35 cellular contexts compared by ENCODE assay signal in genomic region chr1:51961231-51961630, GRCh38.
"Had no signal": no experiment of that assay in that cellular context is flagged by ENCODE, and none has a peak within 500 bp of the region (broad histone marks: within the 10 kb centered on the region; RNA-seq: fewer than 3 reads in every experiment).

No MANE protein-coding gene starts in this region.

- H3K4me3 Mint-ChIP-seq: activated CD4-positive, alpha-beta T cell treated with anti-CD3 and anti-CD28 coated beads for 36 hours; activated CD4-positive, alpha-beta T cell treated with anti-CD3 and anti-CD28 coated beads, Interleukin-2, amount 10 ng/mL, durations not matched to agents 7 days and 5 days; activated CD8-positive, alpha-beta T cell treated with anti-CD3 and anti-CD28 coated beads, Interleukin-2, amount 10 ng/mL, durations not matched to agents 7 days and 5 days; activated naive CD4-positive, alpha-beta T cell treated with anti-CD3 and anti-CD28 coated beads for 36 hours; activated T-cell treated with anti-CD3 and anti-CD28 coated beads, Interleukin-2, amount 50 U/mL, for 4 hours; activated T-helper 1 cell treated with anti-CD3 and anti-CD28 coated beads, Interleukin-12 subunit alpha, Interleukin-12 subunit beta, Interleukin-2, Interleukin-4 antibody, amounts not matched to agents 30 ng/mL and 10 ng/mL and 1 ng/mL, durations not matched to agents 14 hours and 24 hours and 36 hours; T-helper 1 cell treated with Interleukin-12 subunit alpha and Interleukin-12 subunit beta and Interleukin-4 antibody, amounts not matched to agents 30 μg/mL and 1 μg/mL, for 36 hours; T-helper 2 cell treated with Interferon-gamma antibody and Interleukin-4, amounts not matched to agents 5 μg/mL and 100 μg/mL, for 36 hours; WTC11 had no signal

- H3K4me1 ChIP-seq: adrenal gland, body of pancreas, Peyer's patch had no signal

- H3K36me3 Mint-ChIP-seq: activated naive CD4-positive, alpha-beta T cell treated with anti-CD3 and anti-CD28 coated beads, Interleukin-2, amount 50 U/mL, for 72 hours had no signal

- H3K4me2 ChIP-seq: SK-N-SH had no signal

- H3K27me3 Mint-ChIP-seq: activated CD4-positive, alpha-beta T cell treated with anti-CD3 and anti-CD28 coated beads, Interleukin-2, amount 10 ng/mL, durations not matched to agents 7 days and 5 days had no signal

- H3K9me3 Mint-ChIP-seq: activated CD4-positive, alpha-beta T cell treated with anti-CD3 and anti-CD28 coated beads, Interleukin-2, amount 10 ng/mL, durations not matched to agents 7 days and 5 days; activated naive CD4-positive, alpha-beta T cell treated with anti-CD3 and anti-CD28 coated beads for 36 hours; activated naive CD4-positive, alpha-beta T cell treated with anti-CD3 and anti-CD28 coated beads, Interleukin-2, amount 50 U/mL, for 72 hours; activated T-cell treated with anti-CD3 and anti-CD28 coated beads, Interleukin-2, amount 50 U/mL, for 4 hours; activated T-helper 1 cell treated with anti-CD3 and anti-CD28 coated beads, Interleukin-12 subunit alpha, Interleukin-12 subunit beta, Interleukin-2, Interleukin-4 antibody, amounts not matched to agents 30 ng/mL and 10 ng/mL and 1 ng/mL, durations not matched to agents 14 hours and 24 hours and 36 hours; T-helper 1 cell treated with Interleukin-12 subunit alpha and Interleukin-12 subunit beta and Interleukin-4 antibody, amounts not matched to agents 30 μg/mL and 1 μg/mL, for 36 hours; T-helper 2 cell treated with Interferon-gamma antibody and Interleukin-4, amounts not matched to agents 5 μg/mL and 100 μg/mL, for 36 hours; WTC11 had no signal

- DNase-seq: activated CD4-positive, alpha-beta T cell treated with anti-CD3 and anti-CD28 coated beads for 36 hours; activated CD4-positive, alpha-beta T cell treated with anti-CD3 and anti-CD28 coated beads, Interleukin-2, amount 10 ng/mL, durations not matched to agents 7 days and 5 days; activated CD4-positive, alpha-beta T cell treated with anti-CD3 and anti-CD28 coated beads, Interleukin-2, amount 50 U/mL, for 48 hours; activated CD8-positive, alpha-beta T cell treated with anti-CD3 and anti-CD28 coated beads, Interleukin-2, amount 10 ng/mL, durations not matched to agents 7 days and 5 days; activated gamma-delta T cell treated with Interleukin-2 at 50 U/mL for 16 hours; activated naive CD4-positive, alpha-beta T cell treated with anti-CD3 and anti-CD28 coated beads for 36 hours; activated T-cell treated with anti-CD3 and anti-CD28 coated beads for 4 hours; activated T-cell treated with anti-CD3 and anti-CD28 coated beads, Interleukin-2, amount 50 U/mL, for 4 hours; adrenal gland; body of pancreas; caudate nucleus; cerebellar nuclear complex; NCI-H1092 treated with DMSO at 0.1 percent for 48 hours; NCI-H1417 treated with DMSO at 0.1 percent for 48 hours; NCI-H187 treated with DMSO at 0.1 percent for 48 hours; NCI-H2081; NCI-H2171 treated with DMSO at 0.1 percent for 48 hours; NCI-H226; NCI-H446 treated with DMSO at 0.1 percent for 48 hours; NCI-H524 treated with DMSO at 0.1 percent for 48 hours; PC-3; Peyer's patch; RPMI8226; SHP77 treated with DMSO at 0.1 percent for 48 hours; SK-N-SH had no signal

- H3K27ac ChIP-seq: adrenal gland, body of pancreas, Peyer's patch, SJSA1 had no signal

- H3K27ac Mint-ChIP-seq: activated CD4-positive, alpha-beta T cell treated with anti-CD3 and anti-CD28 coated beads for 36 hours; activated CD4-positive, alpha-beta T cell treated with anti-CD3 and anti-CD28 coated beads, Interleukin-2, amount 10 ng/mL, durations not matched to agents 7 days and 5 days; activated CD8-positive, alpha-beta T cell treated with anti-CD3 and anti-CD28 coated beads, Interleukin-2, amount 10 ng/mL, durations not matched to agents 7 days and 5 days; activated naive CD4-positive, alpha-beta T cell treated with anti-CD3 and anti-CD28 coated beads for 36 hours; activated naive CD4-positive, alpha-beta T cell treated with anti-CD3 and anti-CD28 coated beads, Interleukin-2, amount 50 U/mL, for 72 hours; activated T-helper 1 cell treated with anti-CD3 and anti-CD28 coated beads, Interleukin-12 subunit alpha, Interleukin-12 subunit beta, Interleukin-2, Interleukin-4 antibody, amounts not matched to agents 30 ng/mL and 10 ng/mL and 1 ng/mL, durations not matched to agents 14 hours and 24 hours and 36 hours; T-helper 1 cell treated with Interleukin-12 subunit alpha and Interleukin-12 subunit beta and Interleukin-4 antibody, amounts not matched to agents 30 μg/mL and 1 μg/mL, for 36 hours; T-helper 2 cell treated with Interferon-gamma antibody and Interleukin-4, amounts not matched to agents 5 μg/mL and 100 μg/mL, for 36 hours had no signal

- ATAC-seq: activated CD4-positive, alpha-beta T cell treated with anti-CD3 and anti-CD28 coated beads for 36 hours; activated CD4-positive, CD25-positive, alpha-beta regulatory T cell treated with anti-CD3 and anti-CD28 coated beads, Interleukin-2, amount 50 U/mL, for 24 hours; activated CD8-positive, alpha-beta T cell treated with anti-CD3 and anti-CD28 coated beads, Interleukin-2, amount 10 ng/mL, durations not matched to agents 7 days and 5 days; activated naive CD4-positive, alpha-beta T cell treated with anti-CD3 and anti-CD28 coated beads, Interleukin-2, amount 50 U/mL, for 72 hours; activated T-cell treated with anti-CD3 and anti-CD28 coated beads, Interleukin-2, amount 50 U/mL, for 4 hours; body of pancreas; PC-3; WTC11 had no signal

- H3K9ac ChIP-seq: SK-N-SH had no signal

- H3K4me3 ChIP-seq: adrenal gland, body of pancreas, Peyer's patch, SJSA1 had no signal

- H3K36me3 ChIP-seq: adrenal gland, Peyer's patch had no signal

- H3K9me2 ChIP-seq: SK-N-SH had no signal

- H3K27me3 ChIP-seq: adrenal gland, body of pancreas, Peyer's patch, SJSA1 had no signal

- FAIRE-seq: astrocyte, bronchial epithelial cell, TTC549 had no signal

- H3K9me3 ChIP-seq: adrenal gland, body of pancreas, Peyer's patch, SJSA1, SK-N-SH had no signal
